In the genomic region with DNA sequence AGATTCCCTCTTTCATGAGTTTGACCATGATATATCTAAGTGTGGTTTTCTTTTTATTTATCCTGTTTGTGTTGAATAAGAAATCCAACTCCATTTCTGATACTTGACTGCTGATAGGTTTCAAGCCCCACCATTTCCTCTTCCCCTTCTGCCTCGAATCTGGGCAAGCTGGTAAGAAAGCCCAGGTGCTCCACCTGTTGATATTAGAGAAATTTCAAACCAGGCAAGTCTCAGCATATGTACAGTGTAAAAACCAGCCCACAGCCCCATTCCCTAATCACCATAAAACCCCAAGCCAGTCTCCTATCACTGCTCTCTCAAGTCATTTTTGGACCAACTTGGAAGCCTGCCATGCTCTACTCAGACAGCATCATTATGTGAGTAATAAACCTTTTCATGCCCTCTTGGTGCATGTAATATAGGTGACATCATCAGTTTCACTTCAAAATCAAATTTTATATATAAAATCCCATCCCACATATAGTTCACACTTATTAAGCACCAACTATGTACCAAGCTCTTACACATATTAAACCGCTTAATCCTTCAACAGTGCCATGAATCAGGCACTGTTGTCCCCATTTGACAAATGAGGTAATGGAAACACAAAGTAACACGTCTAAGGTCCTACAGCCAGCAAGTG, we compare ENCODE assay signal across 10 cellular contexts. TPM values are rescaled to one million over a fixed set of nuclear protein-coding genes. Genes with fewer than 3 reads are reported as not detected.
DNase-seq lines count a peak whose midpoint lies in the region; ATAC-seq, FAIRE-seq and TF ChIP-seq lines count a peak whose summit lies in the region.
"Had no signal": no experiment of that assay in that cellular context is flagged by ENCODE, and none has a peak within 500 bp of the region (broad histone marks: within the 10 kb centered on the region; RNA-seq: fewer than 3 reads in every experiment).

No MANE protein-coding gene starts in this region.

- H3K9me3 ChIP-seq in A549 (no peaks in the 10 kb centered on the region), SJSA1 (replicated peaks) (no peaks in the 10 kb centered on the region)
- H3K9me3 ChIP-seq: suprapubic skin had no signal

- no peak for FAIRE-seq in A549 (lab: Jason Lieb, UNC)
- peak; percentile 55 for FAIRE-seq in GM12891 (lab: Jason Lieb, UNC)

- no peaks in the 10 kb centered on the region for H3K27me3 Mint-ChIP-seq in T-cell

- H3K36me3 Mint-ChIP-seq in T-cell = peaks cover 60% of the 10 kb centered on the region

- H3K4me3 Mint-ChIP-seq in T-cell = no peak overlapping the region

- POLR2A ChIA-PET in A549 (lab: Yijun Ruan, JAX) (interaction anchor here (0.6 kb wide), 1 partner anchor 25 kb away, joined by 3 read pairs; no protein-coding TSS in a partner anchor), T-cell (lab: Charles Lee) (interaction anchor here in 1 of 2 donors (0.6 kb wide), 1 partner anchor 92 kb away, joined by 4 read pairs; no protein-coding TSS in a partner anchor)

- H3K36me3 ChIP-seq in SJSA1 = peaks cover 32% of the 10 kb centered on the region

- no peak for TF ChIP-seq CTCF in A549 (IDR thresholded peaks at IDR 0.05)

- peak overlapping the region; percentile 43 to 72; a peak in 5 of 6 replicates for H3K27ac ChIP-seq in A549
- H3K27ac ChIP-seq in SJSA1 = peak overlapping the region; percentile 16; the same call in 1 of the 2 replicates
- H3K27ac ChIP-seq: suprapubic skin had no signal

- H3K4me1 ChIP-seq in A549 (peaks cover 82% of the 10 kb centered on the region), SJSA1 (replicated peaks) (peaks cover 33% of the 10 kb centered on the region)
- H3K4me1 ChIP-seq: suprapubic skin had no signal

- WGBS in A549 (ENCODE audit: missing lambda C conversion rate) = 67% methylated on average over 3 of the region's 3 CpGs

- no peak for TF ChIP-seq POLR2A in A549 (IDR thresholded peaks at IDR 0.05; ENCODE audit: low read length)
- TF ChIP-seq POLR2A in GM12891 (IDR thresholded peaks at IDR 0.05; ENCODE audit: low read depth, low read length) = no peak

- H3K9me3 Mint-ChIP-seq in T-cell = peaks cover 0 to 4% (median 4%) of the 10 kb centered on the region in 3 donors

- ATAC-seq in A549 (no peak), T-cell (replicated peaks in 1 of 4) (no peak), GM21786 (IDR thresholded peaks at IDR 0.05; ENCODE audit: unreplicated experiment) (no peak), HG03135 (IDR thresholded peaks at IDR 0.05; ENCODE audit: unreplicated experiment) (no peak)

- no peaks in the 10 kb centered on the region for H3K27me3 ChIP-seq in SJSA1 (replicated peaks)
- H3K27me3 ChIP-seq: suprapubic skin had no signal

- H3K4me1 Mint-ChIP-seq in T-cell = peaks cover 49 to 51% (median 50%) of the 10 kb centered on the region in 3 donors

- no peak for TF ChIP-seq EP300 in A549 (IDR thresholded peaks at IDR 0.05)

- TF ChIP-seq RAD21 in A549 (conservative IDR thresholded peaks at IDR 0.05 in 1 of 2, IDR thresholded peaks at IDR 0.05 in 1 of 2) = no peak

- H3K4me2 ChIP-seq in A549 = peak overlapping the region; percentile 39

- CTCF ChIA-PET in A549 (lab: Yijun Ruan, JAX) (interaction anchor here (0.6 to 1.0 kb wide), 2 partner anchors 30 to 132 kb away, joined by 3 read pairs; no protein-coding TSS in a partner anchor), T-cell (lab: Charles Lee) (interaction anchor here in 1 of 2 donors (0.7 kb wide), 1 partner anchor 155 kb away, joined by 3 read pairs; no protein-coding TSS in a partner anchor)

- no peak overlapping the region for H3K27ac Mint-ChIP-seq in T-cell

- H3K4me3 ChIP-seq in A549 (no peak overlapping the region), SJSA1 (no peak overlapping the region)
- H3K4me3 ChIP-seq: suprapubic skin had no signal

- no peak for DNase-seq in A549 (ENCODE audit: low read depth in 1 of 2, low spot score in 1 of 2)
- DNase-seq in GM12891 (ENCODE audit: insufficient read length, low spot score) = no peak
- no peak for DNase-seq in SJSA1 (ENCODE audit: low read depth in 1 of 2, low spot score in 2 of 2)
- peak; percentile 80 for DNase-seq in glomerular visceral epithelial cell (ENCODE audit: extremely low spot score)
- DNase-seq in SKM-1 (lab: John Stamatoyannopoulos, UW; ENCODE audit: unreplicated experiment) = no peak
- DNase-seq in T-cell = no peak
- DNase-seq: NCI-H187 had no signal

TF ChIP-seq in A549, 52 proteins besides CTCF, POLR2A, EP300 and RAD21 (continues in another document):
- no peak for TF ChIP-seq BCL3 (IDR thresholded peaks at IDR 0.05)
- TF ChIP-seq GATA3 (IDR thresholded peaks at IDR 0.05; ENCODE audit: borderline replicate concordance) = no peak
- no peak for TF ChIP-seq ZNF302 (CRISPR knock-in tag; IDR thresholded peaks at IDR 0.05)
- TF ChIP-seq PHF8 (IDR thresholded peaks at IDR 0.05; ENCODE audit: borderline replicate concordance, low read depth) = no peak
- TF ChIP-seq BHLHE40 (IDR thresholded peaks at IDR 0.05; ENCODE audit: low read depth, low read length) = no peak
- TF ChIP-seq SMC3 (IDR thresholded peaks at IDR 0.05) = no peak
- TF ChIP-seq EHF (CRISPR knock-in tag; IDR thresholded peaks at IDR 0.05) = no peak
- TF ChIP-seq, protein P1, sequence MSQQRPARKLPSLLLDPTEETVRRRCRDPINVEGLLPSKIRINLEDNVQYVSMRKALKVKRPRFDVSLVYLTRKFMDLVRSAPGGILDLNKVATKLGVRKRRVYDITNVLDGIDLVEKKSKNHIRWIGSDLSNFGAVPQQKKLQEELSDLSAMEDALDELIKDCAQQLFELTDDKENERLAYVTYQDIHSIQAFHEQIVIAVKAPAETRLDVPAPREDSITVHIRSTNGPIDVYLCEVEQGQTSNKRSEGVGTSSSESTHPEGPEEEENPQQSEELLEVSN (IDR thresholded peaks at IDR 0.05; ENCODE audit: borderline replicate concordance, low read depth) = no peak
- TF ChIP-seq CHD2 (IDR thresholded peaks at IDR 0.05; ENCODE audit: low read length, partially characterized antibody) = no peak
- no peak for TF ChIP-seq FOSB (CRISPR knock-in tag; IDR thresholded peaks at IDR 0.05)

TF ChIP-seq in GM12891, 5 proteins besides CTCF, POLR2A, EP300 and RAD21:
- TF ChIP-seq TAF1 (IDR thresholded peaks at IDR 0.05; ENCODE audit: low read depth, low read length) (no peak), SPI1 (IDR thresholded peaks at IDR 0.05; ENCODE audit: low read depth, low read length) (0 out of 2 replicates have a peak, but pooled peaks have one; percentile 11), PAX5 (IDR thresholded peaks at IDR 0.05; ENCODE audit: insufficient read depth, low read length, severe bottlenecking) (no peak), POLR2AphosphoS5 (IDR thresholded peaks at IDR 0.05; ENCODE audit: low read depth, low read length) (no peak)
TF ChIP-seq in GM12891: peak in this region for 1.

RNA-seq across cellular contexts. Expression of gene SMAD2, which starts 46.6 kb away (rescaled TPM):
- polyA plus RNA-seq in A549 (2011; rRNA removed) (217 and 229 TPM in 2 replicates), A549 (2017; fragmentation: RNase III; extraction: RNeasy Plus Mini Kit Qiagen cat#74134 plus additional on column Dnase treatment) (121 to 133 TPM (median 131 TPM) in 3 replicates)
- 42.4 TPM in 2 replicates for polyA plus RNA-seq in A549 (2012; cell fraction: cytosol; rRNA removed)
- polyA plus RNA-seq in A549 (2012; cell fraction: nucleus; rRNA removed) = 17.1 and 25.1 TPM in 2 replicates
- polyA minus RNA-seq in A549 (2011; rRNA and poly(A)+ RNA removed) = 204 and 226 TPM in 2 replicates
- 60.6 TPM for polyA plus RNA-seq in GM12891 (2012; ENCODE audit: low read depth, missing spikeins)
- 76.4 and 127 TPM in 2 replicates for total RNA-seq in SJSA1 (2014; rRNA removed; shearing (Covaris generic))
- 100 to 1,000 TPM; 110 to 129 (median 115) TPM for total RNA-seq in T-cell
